In genomic region chr5:41794478-41794877, GRCh38 we compare ENCODE assay signal across 9 cellular contexts.
DNase-seq lines count a peak whose midpoint lies in the region; ATAC-seq and TF ChIP-seq lines count a peak whose summit lies in the region.
"Had no signal": no experiment of that assay in that cellular context is flagged by ENCODE, and none has a peak within 500 bp of the region (broad histone marks: within the 10 kb centered on the region; RNA-seq: fewer than 3 reads in every experiment).

No MANE protein-coding gene starts in this region.

- no peak for TF ChIP-seq CTCF in PC-3 (conservative IDR thresholded peaks at IDR 0.05; ENCODE audit: low read depth, low read length)
- no peak for TF ChIP-seq CTCF in osteocyte (IDR thresholded peaks at IDR 0.05)

- no peaks in the 10 kb centered on the region for H3K9me3 Mint-ChIP-seq in osteocyte (ENCODE audit: unreplicated experiment)
- no peaks in the 10 kb centered on the region for H3K9me3 Mint-ChIP-seq in activated CD8-positive, alpha-beta T cell treated with anti-CD3 and anti-CD28 coated beads, Interleukin-2, amount 10 ng/mL, durations not matched to agents 7 days and 5 days (ENCODE audit: insufficient read depth)

- H3F3A ChIP-seq in PC-3 (ENCODE audit: low read length, unreplicated experiment): peaks cover 3% of the 10 kb centered on the region

- H3K4me1 ChIP-seq in PC-3 (ENCODE audit: insufficient read depth, low read length): peaks cover 52% of the 10 kb centered on the region

- POLR2A ChIA-PET in PC-3 (lab: Charles Lee; ENCODE audit: unreplicated experiment): interaction anchor here (0.6 to 0.7 kb wide), 2 partner anchors 15 to 110 kb away, joined by 3 to 7 read pairs; no protein-coding TSS in a partner anchor
- POLR2A ChIA-PET in activated CD8-positive, alpha-beta T cell treated with anti-CD3 and anti-CD28 coated beads, Interleukin-2, amount 10 ng/mL, durations not matched to agents 7 days and 5 days (lab: Charles Lee): no interaction called here

- intact Hi-C loops in PC-3 (cut with micrococcal nuclease): no loop called here

- DNase-seq in GM04503 (ENCODE audit: low read depth) (peak; percentile 65), PC-3 (peak; percentile 92), fibroblast of gingiva (ENCODE audit: low read depth) (peak; percentile 80), osteocyte (ENCODE audit: extremely low spot score, unreplicated experiment) (no peak), T-helper 1 cell (no peak), NCI-H345 (lab: John Stamatoyannopoulos, UW) (no peak)
- DNase-seq in activated CD8-positive, alpha-beta T cell treated with anti-CD3 and anti-CD28 coated beads, Interleukin-2, amount 10 ng/mL, durations not matched to agents 7 days and 5 days: no peak
- DNase-seq: activated naive CD4-positive, alpha-beta T cell treated with Interleukin-2 at 50 U/mL for 16 hours had no signal

- H3K9me2 ChIP-seq in PC-3 (replicated peaks; ENCODE audit: low read length): no peaks in the 10 kb centered on the region

- CTCF ChIA-PET in PC-3 (lab: Charles Lee): no interaction called here
- CTCF ChIA-PET in activated CD8-positive, alpha-beta T cell treated with anti-CD3 and anti-CD28 coated beads, Interleukin-2, amount 10 ng/mL, durations not matched to agents 7 days and 5 days (lab: Charles Lee): interaction anchor here (0.8 kb wide), 1 partner anchor 33 kb away, joined by 4 read pairs; no protein-coding TSS in a partner anchor

- H3K4me3 Mint-ChIP-seq in osteocyte (ENCODE audit: unreplicated experiment): no peak overlapping the region
- H3K4me3 Mint-ChIP-seq in activated CD8-positive, alpha-beta T cell treated with anti-CD3 and anti-CD28 coated beads, Interleukin-2, amount 10 ng/mL, durations not matched to agents 7 days and 5 days: no peak overlapping the region

- no peaks in the 10 kb centered on the region for H4K20me1 ChIP-seq in PC-3 (ENCODE audit: low read length)

- H3K27me3 Mint-ChIP-seq in osteocyte (ENCODE audit: unreplicated experiment): no peaks in the 10 kb centered on the region
- H3K27me3 Mint-ChIP-seq in activated CD8-positive, alpha-beta T cell treated with anti-CD3 and anti-CD28 coated beads, Interleukin-2, amount 10 ng/mL, durations not matched to agents 7 days and 5 days (ENCODE audit: low read depth): no peaks in the 10 kb centered on the region

- no peak overlapping the region for H3K4me3 ChIP-seq in PC-3 (ENCODE audit: low read length)

- peak overlapping the region; percentile 11; the same call in 1 of the 2 replicates for H3K9ac ChIP-seq in PC-3 (ENCODE audit: low read length)

- peak overlapping the region; percentile 96 for H3K27ac Mint-ChIP-seq in osteocyte (ENCODE audit: unreplicated experiment)
- H3K27ac Mint-ChIP-seq in activated CD8-positive, alpha-beta T cell treated with anti-CD3 and anti-CD28 coated beads, Interleukin-2, amount 10 ng/mL, durations not matched to agents 7 days and 5 days: no peak overlapping the region

- H3K9me3 ChIP-seq in PC-3 (ENCODE audit: low read length): no peaks in the 10 kb centered on the region

- no peaks in the 10 kb centered on the region for H3K36me3 ChIP-seq in PC-3 (ENCODE audit: low read depth, low read length)

- peaks cover 70% of the 10 kb centered on the region for H3K4me1 Mint-ChIP-seq in osteocyte (ENCODE audit: unreplicated experiment)
- peaks cover 2% of the 10 kb centered on the region for H3K4me1 Mint-ChIP-seq in activated CD8-positive, alpha-beta T cell treated with anti-CD3 and anti-CD28 coated beads, Interleukin-2, amount 10 ng/mL, durations not matched to agents 7 days and 5 days (ENCODE audit: low read depth)

- H3K4me2 ChIP-seq in PC-3 (ENCODE audit: low read length): peak overlapping the region; percentile 54

- BruUV-seq in PC-3 (replicated peaks; lab: Mats Ljungman, UMichigan): no TSS peak

- ATAC-seq in PC-3: peak; percentile 80
- no peak for ATAC-seq in GM18909 (IDR thresholded peaks at IDR 0.05; ENCODE audit: poor library complexity, unreplicated experiment)
- ATAC-seq in activated CD8-positive, alpha-beta T cell treated with anti-CD3 and anti-CD28 coated beads, Interleukin-2, amount 10 ng/mL, durations not matched to agents 7 days and 5 days: no peak

- peak overlapping the region; percentile 69 for H3K27ac ChIP-seq in PC-3 (ENCODE audit: low read length)

- peak overlapping the region; percentile 24; the same call in 1 of the 2 replicates for H2AFZ ChIP-seq in PC-3 (ENCODE audit: low read length)

- no peaks in the 10 kb centered on the region for H3K79me2 ChIP-seq in PC-3 (ENCODE audit: low read length)

- H3K36me3 Mint-ChIP-seq in osteocyte (ENCODE audit: unreplicated experiment): peaks cover 9% of the 10 kb centered on the region
- H3K36me3 Mint-ChIP-seq in activated CD8-positive, alpha-beta T cell treated with anti-CD3 and anti-CD28 coated beads, Interleukin-2, amount 10 ng/mL, durations not matched to agents 7 days and 5 days (ENCODE audit: low read depth): peaks cover 19% of the 10 kb centered on the region

- H3K27me3 ChIP-seq in PC-3 (ENCODE audit: low read length): no peaks in the 10 kb centered on the region

Comparison
In these comparisons a context has a peak if more than half of its experiments do, and no peak if none do; other contexts are left out.
1. DNase-seq: peak in GM04503 (single experiment), PC-3 (single experiment) and fibroblast of gingiva (single experiment); none in osteocyte (single experiment), T-helper 1 cell (0 of 5), NCI-H345 (single experiment) and activated CD8-positive, alpha-beta T cell treated with anti-CD3 and anti-CD28 coated beads, Interleukin-2, amount 10 ng/mL, durations not matched to agents 7 days and 5 days (single experiment).